Comparison of ENCODE assay signal across 32 cellular contexts in genomic region chr3:8191406-8191805, GRCh38.
"Had no signal": no experiment of that assay in that cellular context is flagged by ENCODE, and none has a peak within 500 bp of the region (broad histone marks: within the 10 kb centered on the region; RNA-seq: fewer than 3 reads in every experiment).

No MANE protein-coding gene starts in this region.

- H3K36me3 ChIP-seq: ascending aorta, breast epithelium, cardiac muscle cell, colonic mucosa, WERI-Rb-1 had no signal

- H3K27me3 ChIP-seq: ascending aorta, breast epithelium, cardiac muscle cell, colonic mucosa, dorsolateral prefrontal cortex had no signal

- H3K27me3 Mint-ChIP-seq: activated CD4-positive, alpha-beta T cell treated with anti-CD3 and anti-CD28 coated beads, Interleukin-2, amount 10 ng/mL, durations not matched to agents 24 days and 14 days had no signal

- H3K9me3 Mint-ChIP-seq: activated CD4-positive, alpha-beta T cell treated with anti-CD3 and anti-CD28 coated beads, Interleukin-2, amount 10 ng/mL, durations not matched to agents 24 days and 14 days; activated naive CD4-positive, alpha-beta T cell treated with anti-CD3 and anti-CD28 coated beads, Interleukin-2, amount 10 ng/mL, durations not matched to agents 7 days and 5 days; T-helper 2 cell treated with Interferon-gamma antibody and Interleukin-4, amounts not matched to agents 5 μg/mL and 100 μg/mL, for 36 hours had no signal

- H3K4me1 ChIP-seq: ascending aorta, breast epithelium, colonic mucosa had no signal

- H3K4me3 ChIP-seq: ascending aorta, breast epithelium, cardiac muscle cell, colonic mucosa, dorsolateral prefrontal cortex had no signal

- H3K4me3 Mint-ChIP-seq: activated CD4-positive, alpha-beta memory T cell treated with anti-CD3 and anti-CD28 coated beads for 36 hours; activated CD4-positive, alpha-beta T cell treated with anti-CD3 and anti-CD28 coated beads for 36 hours; activated CD4-positive, alpha-beta T cell treated with anti-CD3 and anti-CD28 coated beads, Interleukin-2, amount 10 ng/mL, durations not matched to agents 24 days and 14 days; activated CD8-positive, alpha-beta memory T cell treated with anti-CD3 and anti-CD28 coated beads, Interleukin-2, amount 10 ng/mL, durations not matched to agents 7 days and 5 days; activated CD8-positive, alpha-beta T cell treated with anti-CD3 and anti-CD28 coated beads, Interleukin-2, amount 10 ng/mL, durations not matched to agents 7 days and 5 days; activated naive CD4-positive, alpha-beta T cell treated with anti-CD3 and anti-CD28 coated beads, Interleukin-2, amount 10 ng/mL, durations not matched to agents 7 days and 5 days; activated naive CD8-positive, alpha-beta T cell treated with anti-CD3 and anti-CD28 coated beads, Interleukin-2, amount 10 ng/mL, durations not matched to agents 7 days and 5 days; brain; endodermal cell; T-helper 2 cell treated with Interferon-gamma antibody and Interleukin-4, amounts not matched to agents 5 μg/mL and 100 μg/mL, for 36 hours had no signal

- H3K27ac ChIP-seq: ascending aorta, breast epithelium, cardiac muscle cell, colonic mucosa, dorsolateral prefrontal cortex, WERI-Rb-1 had no signal

- H3K4me1 Mint-ChIP-seq: activated CD4-positive, alpha-beta T cell treated with anti-CD3 and anti-CD28 coated beads for 36 hours; activated CD4-positive, alpha-beta T cell treated with anti-CD3 and anti-CD28 coated beads, Interleukin-2, amount 10 ng/mL, durations not matched to agents 24 days and 14 days; activated CD8-positive, alpha-beta memory T cell treated with anti-CD3 and anti-CD28 coated beads, Interleukin-2, amount 10 ng/mL, durations not matched to agents 7 days and 5 days; activated naive CD4-positive, alpha-beta T cell treated with anti-CD3 and anti-CD28 coated beads, Interleukin-2, amount 10 ng/mL, durations not matched to agents 7 days and 5 days; activated naive CD8-positive, alpha-beta T cell treated with anti-CD3 and anti-CD28 coated beads, Interleukin-2, amount 10 ng/mL, durations not matched to agents 7 days and 5 days had no signal

- DNase-seq: activated CD4-positive, alpha-beta memory T cell treated with anti-CD3 and anti-CD28 coated beads for 36 hours; activated CD4-positive, alpha-beta T cell treated with anti-CD3 and anti-CD28 coated beads for 36 hours; activated CD4-positive, alpha-beta T cell treated with anti-CD3 and anti-CD28 coated beads, Interleukin-2, amount 10 ng/mL, durations not matched to agents 24 days and 14 days; activated CD4-positive, CD25-positive, alpha-beta regulatory T cell; activated CD4-positive, CD25-positive, alpha-beta regulatory T cell treated with anti-CD3 and anti-CD28 coated beads, Interleukin-2, amount 50 U/mL, for 72 hours; activated CD8-positive, alpha-beta memory T cell treated with anti-CD3 and anti-CD28 coated beads, Interleukin-2, amount 10 ng/mL, durations not matched to agents 7 days and 5 days; activated CD8-positive, alpha-beta memory T cell treated with anti-CD3 and anti-CD28 coated beads, Interleukin-2, amount 50 U/mL, for 4 hours; activated CD8-positive, alpha-beta T cell treated with anti-CD3 and anti-CD28 coated beads, Interleukin-2, amount 10 ng/mL, durations not matched to agents 7 days and 5 days; activated gamma-delta T cell; activated naive CD4-positive, alpha-beta T cell; activated naive CD4-positive, alpha-beta T cell treated with anti-CD3 and anti-CD28 coated beads, Interleukin-2, amount 10 ng/mL, durations not matched to agents 7 days and 5 days; activated naive CD8-positive, alpha-beta T cell treated with anti-CD3 and anti-CD28 coated beads, Interleukin-2, amount 10 ng/mL, durations not matched to agents 7 days and 5 days; activated T-cell treated with anti-CD3 and anti-CD28 coated beads, Interleukin-2, amount 50 U/mL, for 1 hour; activated T-cell treated with anti-CD3 and anti-CD28 coated beads, Interleukin-2, amount 50 U/mL, for 48 hours; central memory CD4-positive, alpha-beta T cell; cerebellar nuclear complex; colonic mucosa; dorsolateral prefrontal cortex; effector memory CD4-positive, alpha-beta T cell; endodermal cell; foreskin fibroblast; head of caudate nucleus; hippocampal formation; T1000; WERI-Rb-1 had no signal

- H3K9me3 ChIP-seq: ascending aorta, breast epithelium, colonic mucosa had no signal

- H3K36me3 Mint-ChIP-seq: activated CD4-positive, alpha-beta memory T cell treated with anti-CD3 and anti-CD28 coated beads for 36 hours; activated CD8-positive, alpha-beta memory T cell treated with anti-CD3 and anti-CD28 coated beads, Interleukin-2, amount 10 ng/mL, durations not matched to agents 7 days and 5 days; activated naive CD4-positive, alpha-beta T cell treated with anti-CD3 and anti-CD28 coated beads, Interleukin-2, amount 10 ng/mL, durations not matched to agents 7 days and 5 days; activated naive CD4-positive, alpha-beta T cell treated with anti-CD3 and anti-CD28 coated beads, Interleukin-2, amount 50 U/mL, for 72 hours; activated naive CD8-positive, alpha-beta T cell treated with anti-CD3 and anti-CD28 coated beads, Interleukin-2, amount 10 ng/mL, durations not matched to agents 7 days and 5 days had no signal

- H3K27ac Mint-ChIP-seq: activated CD4-positive, alpha-beta memory T cell treated with anti-CD3 and anti-CD28 coated beads for 36 hours; activated CD4-positive, alpha-beta T cell treated with anti-CD3 and anti-CD28 coated beads for 36 hours; activated CD4-positive, alpha-beta T cell treated with anti-CD3 and anti-CD28 coated beads, Interleukin-2, amount 10 ng/mL, durations not matched to agents 24 days and 14 days; activated CD8-positive, alpha-beta memory T cell treated with anti-CD3 and anti-CD28 coated beads, Interleukin-2, amount 10 ng/mL, durations not matched to agents 7 days and 5 days; activated CD8-positive, alpha-beta T cell treated with anti-CD3 and anti-CD28 coated beads, Interleukin-2, amount 10 ng/mL, durations not matched to agents 7 days and 5 days; activated naive CD4-positive, alpha-beta T cell treated with anti-CD3 and anti-CD28 coated beads, Interleukin-2, amount 10 ng/mL, durations not matched to agents 7 days and 5 days; activated naive CD4-positive, alpha-beta T cell treated with anti-CD3 and anti-CD28 coated beads, Interleukin-2, amount 50 U/mL, for 72 hours; activated naive CD8-positive, alpha-beta T cell treated with anti-CD3 and anti-CD28 coated beads, Interleukin-2, amount 10 ng/mL, durations not matched to agents 7 days and 5 days; brain; endodermal cell; T-helper 2 cell treated with Interferon-gamma antibody and Interleukin-4, amounts not matched to agents 5 μg/mL and 100 μg/mL, for 36 hours had no signal

- ATAC-seq: activated CD4-positive, alpha-beta T cell treated with anti-CD3 and anti-CD28 coated beads for 36 hours; activated CD8-positive, alpha-beta memory T cell treated with anti-CD3 and anti-CD28 coated beads, Interleukin-2, amount 10 ng/mL, durations not matched to agents 7 days and 5 days; activated CD8-positive, alpha-beta T cell treated with anti-CD3 and anti-CD28 coated beads, Interleukin-2, amount 10 ng/mL, durations not matched to agents 7 days and 5 days; activated naive CD4-positive, alpha-beta T cell treated with anti-CD3 and anti-CD28 coated beads, Interleukin-2, amount 50 U/mL, for 72 hours; esophagus mucosa had no signal
